12 cellular contexts compared by ENCODE assay signal in the genomic region with DNA sequence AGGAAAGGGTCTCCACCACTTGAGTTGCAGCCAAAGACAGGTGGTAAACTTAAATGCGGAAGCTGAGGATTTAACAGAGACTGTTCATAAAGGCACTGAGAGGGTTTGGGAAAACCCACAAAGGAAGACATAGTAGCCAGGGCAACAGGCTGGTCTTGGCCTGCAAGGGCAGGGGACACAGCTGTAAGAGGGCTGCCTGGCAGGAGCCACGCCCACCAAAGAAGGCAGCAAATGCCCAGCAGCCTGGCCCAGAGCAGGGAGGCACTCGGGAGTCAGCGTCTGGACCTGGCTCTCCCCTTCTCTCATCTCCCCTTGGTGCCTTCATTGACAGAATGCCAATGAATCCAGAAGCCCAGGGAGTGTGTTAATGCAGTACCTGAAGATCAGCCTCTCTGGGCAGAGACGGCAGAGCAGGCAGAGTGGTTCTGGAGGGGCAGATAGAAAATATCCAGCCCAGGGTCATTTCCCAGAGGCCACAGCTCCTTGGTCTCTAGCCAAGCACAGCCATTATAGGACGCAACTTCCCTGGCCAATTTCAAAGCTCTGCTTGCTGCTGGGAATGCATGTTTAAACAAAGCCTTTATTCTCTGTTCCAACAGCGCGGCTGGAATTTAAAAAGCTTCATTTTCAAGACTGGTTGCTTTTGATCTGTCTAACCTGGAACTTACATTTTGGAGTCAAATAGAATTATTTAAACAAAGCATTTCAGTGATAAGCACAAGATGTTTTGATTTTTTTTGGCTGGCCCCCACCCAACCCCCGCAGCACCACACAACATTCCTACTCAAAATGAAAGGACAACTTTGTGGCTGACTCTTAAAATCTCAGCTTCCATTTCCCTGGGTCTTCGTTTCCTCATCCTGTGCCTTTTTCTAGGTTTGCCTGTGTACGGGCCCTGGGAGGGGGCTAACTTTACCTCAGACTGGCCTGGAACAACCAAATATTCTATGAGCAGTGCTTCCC.
A peak's percentile ranks its signal among the peaks of the same experiment; 100 is the strongest.
DNase-seq lines count a peak whose midpoint lies in the region; ATAC-seq and TF ChIP-seq lines count a peak whose summit lies in the region.
"Had no signal": no experiment of that assay in that cellular context is flagged by ENCODE, and none has a peak within 500 bp of the region (broad histone marks: within the 10 kb centered on the region; RNA-seq: fewer than 3 reads in every experiment).

No MANE protein-coding gene starts in this region.

- no peak overlapping the region for H3K4me3 ChIP-seq in GM23338
- H3K4me3 ChIP-seq in brain microvascular endothelial cell (ENCODE audit: low read depth, low read length), result no peak overlapping the region
- H3K4me3 ChIP-seq in SK-N-SH (ENCODE audit: low read depth in 2 of 2, low read length in 1 of 2), result no peak overlapping the region

- H3K9ac ChIP-seq in SK-N-SH, result no peak overlapping the region

- in situ Hi-C loops in brain microvascular endothelial cell (cut with HindIII; ENCODE audit: low pct_ligation_motif_present, low sequenced_read_pairs), result no loop called here

- H3K27ac ChIP-seq in GM23338 (ENCODE audit: low read depth) (no peak overlapping the region), brain microvascular endothelial cell (no peak overlapping the region), SK-N-SH (ENCODE audit: low read depth in 2 of 2, low read length in 1 of 2) (no peak overlapping the region; a peak in 1 of 4 replicates)

- H4K20me1 ChIP-seq in GM23338 (replicated peaks; ENCODE audit: insufficient read depth), result no peaks in the 10 kb centered on the region
- H4K20me1 ChIP-seq in SK-N-SH (ENCODE audit: insufficient read depth), result no peaks in the 10 kb centered on the region

- no peaks in the 10 kb centered on the region for H3K36me3 ChIP-seq in GM23338 (ENCODE audit: insufficient read depth)
- H3K36me3 ChIP-seq in brain microvascular endothelial cell (replicated peaks), result no peaks in the 10 kb centered on the region
- no peaks in the 10 kb centered on the region for H3K36me3 ChIP-seq in SK-N-SH (replicated peaks in 1 of 2; ENCODE audit: control insufficient read depth in 1 of 2, insufficient read depth in 2 of 2, low read length in 1 of 2)

- no TSS peak for BruUV-seq in Calu3 (replicated peaks; lab: Mats Ljungman, UMichigan)

- H3K4me1 ChIP-seq in GM23338 (ENCODE audit: insufficient read depth) (peaks cover 17% of the 10 kb centered on the region), SK-N-SH (ENCODE audit: control insufficient read depth in 1 of 2, insufficient read depth in 2 of 2, low read depth in 1 of 2, low read length in 1 of 2) (peaks cover 0 to 11% of the 10 kb centered on the region in 2 experiments; a peak in 1 of 4 replicates)

- H3K4me3 Mint-ChIP-seq in GM23338 (no peak overlapping the region), Calu3 (ENCODE audit: low read depth, unreplicated experiment) (no peak overlapping the region)
- H3K4me3 Mint-ChIP-seq: activated T-helper 17 cell treated with anti-CD3 and anti-CD28 coated beads, Interleukin-2, amount 50 U/mL, for 72 hours; CD14-positive monocyte had no signal

- peak; percentile 50 for ATAC-seq in GM23338
- peak; percentile 57 for ATAC-seq in left cardiac atrium
- ATAC-seq: activated T-helper 17 cell treated with anti-CD3 and anti-CD28 coated beads, Interleukin-2, amount 50 U/mL, for 72 hours had no signal

- H3K27me3 ChIP-seq in GM23338 (ENCODE audit: insufficient read depth) (no peaks in the 10 kb centered on the region), brain microvascular endothelial cell (replicated peaks) (no peaks in the 10 kb centered on the region), SK-N-SH (ENCODE audit: insufficient read depth) (no peaks in the 10 kb centered on the region)

- H3K4me1 Mint-ChIP-seq in GM23338, result peaks cover 36% of the 10 kb centered on the region
- no peaks in the 10 kb centered on the region for H3K4me1 Mint-ChIP-seq in Calu3 (ENCODE audit: low read depth, unreplicated experiment)

- no peak for TF ChIP-seq EP300 in SK-N-SH (IDR thresholded peaks at IDR 0.05; ENCODE audit: borderline replicate concordance in 1 of 2, low read depth in 1 of 2, low read length in 1 of 2)

- H3K36me3 Mint-ChIP-seq in GM23338 (ENCODE audit: low read depth) (no peaks in the 10 kb centered on the region; the same call in 2 of the 3 replicates), Calu3 (ENCODE audit: insufficient read depth, unreplicated experiment) (no peaks in the 10 kb centered on the region)
- H3K36me3 Mint-ChIP-seq: CD14-positive monocyte had no signal

- CTCF ChIA-PET in Calu3 (lab: Charles Lee) (no interaction called here), SK-N-SH (lab: Yijun Ruan, JAX) (interaction anchor here (0.7 to 0.9 kb wide), 2 partner anchors 13 to 51 kb away, joined by 3 to 4 read pairs; no protein-coding TSS in a partner anchor)

- no peaks in the 10 kb centered on the region for H3K9me2 ChIP-seq in GM23338 (ENCODE audit: insufficient read depth)
- no peaks in the 10 kb centered on the region for H3K9me2 ChIP-seq in SK-N-SH

- H3K4me2 ChIP-seq in GM23338 (no peak overlapping the region), SK-N-SH (no peak overlapping the region)

- peak overlapping the region; percentile 12; the same call in 1 of the 2 replicates for H3K27ac Mint-ChIP-seq in GM23338
- H3K27ac Mint-ChIP-seq in Calu3 (ENCODE audit: unreplicated experiment), result no peak overlapping the region
- H3K27ac Mint-ChIP-seq: activated T-helper 17 cell treated with anti-CD3 and anti-CD28 coated beads, Interleukin-2, amount 50 U/mL, for 72 hours had no signal

- POLR2A ChIA-PET in SK-N-SH (lab: Yijun Ruan, JAX), result no interaction called here

- H3K79me2 ChIP-seq in GM23338 (replicated peaks; ENCODE audit: insufficient read depth) (no peaks in the 10 kb centered on the region), SK-N-SH (ENCODE audit: insufficient read depth) (no peaks in the 10 kb centered on the region)

- H3K27me3 Mint-ChIP-seq in GM23338 (ENCODE audit: insufficient read depth, low read depth, poor library complexity) (peaks cover 1% of the 10 kb centered on the region), Calu3 (ENCODE audit: unreplicated experiment) (peaks cover 18% of the 10 kb centered on the region)

- TF ChIP-seq CTCF in GM23338 (conservative IDR thresholded peaks at IDR 0.05; ENCODE audit: low read depth in 2 of 2), result no peak
- no peak for TF ChIP-seq CTCF in brain microvascular endothelial cell (IDR thresholded peaks at IDR 0.05; ENCODE audit: low read depth, low read length, missing control alignments)
- no peak for TF ChIP-seq CTCF in Calu3 (IDR thresholded peaks at IDR 0.05; ENCODE audit: unreplicated experiment)
- TF ChIP-seq CTCF in SK-N-SH (IDR thresholded peaks at IDR 0.05), result no peak

- H3F3A ChIP-seq in GM23338 (replicated peaks; ENCODE audit: low read depth) (no peaks in the 10 kb centered on the region), SK-N-SH (replicated peaks; ENCODE audit: insufficient read depth) (no peaks in the 10 kb centered on the region)

- no peak for TF ChIP-seq RAD21 in SK-N-SH (IDR thresholded peaks at IDR 0.05; ENCODE audit: low read length)

- H2AFZ ChIP-seq in GM23338 (peak overlapping the region; percentile 26), SK-N-SH (ENCODE audit: low read depth) (no peak overlapping the region)

- intact Hi-C loops in left cardiac atrium (cut with DNase I) (no loop called here), Calu3 (cut with micrococcal nuclease; ENCODE audit: unreplicated experiment) (no loop called here)

- 93% methylated on average over 7 of the region's 11 CpGs for WGBS in SK-N-SH (ENCODE audit: low lambda C conversion rate)

- DNase-seq in GM23338 (ENCODE audit: low spot score), result peak; percentile 17
- DNase-seq in amniotic epithelial cell (ENCODE audit: low read depth), result peak; percentile 4
- DNase-seq in left cardiac atrium, result no peak
- peak; percentile 44 for DNase-seq in putamen (ENCODE audit: low spot score)
- no peak for DNase-seq in brain microvascular endothelial cell
- DNase-seq in stimulated activated CD4-positive, alpha-beta T cell treated with anti-CD3 and anti-CD28 coated beads, Interleukin-4, amount 100 ng/mL, for 4 hours, result no peak
- no peak for DNase-seq in Calu3
- no peak for DNase-seq in SK-N-SH
- DNase-seq: dermis blood vessel endothelial cell, NCI-H1930 had no signal

- H3K9me3 ChIP-seq in SK-N-SH, result no peaks in the 10 kb centered on the region

- no peaks in the 10 kb centered on the region; the same call in 2 of the 3 replicates for H3K9me3 Mint-ChIP-seq in GM23338
- no peaks in the 10 kb centered on the region for H3K9me3 Mint-ChIP-seq in Calu3 (ENCODE audit: low read depth, unreplicated experiment)
- H3K9me3 Mint-ChIP-seq: activated T-helper 17 cell treated with anti-CD3 and anti-CD28 coated beads, Interleukin-2, amount 50 U/mL, for 72 hours; CD14-positive monocyte had no signal

TF ChIP-seq in GM23338, 12 proteins besides CTCF, POLR2A, EP300 and RAD21:
- TF ChIP-seq EZH2phosphoT487 (IDR thresholded peaks at IDR 0.05; ENCODE audit: unreplicated experiment), result no peak
- no peak for TF ChIP-seq ZNF331 (CRISPR knock-in tag; IDR thresholded peaks at IDR 0.05; ENCODE audit: low read depth)

TF ChIP-seq in SK-N-SH, 30 proteins besides CTCF, POLR2A, EP300 and RAD21 (continues in another document):
- TF ChIP-seq EZH2phosphoT487 (IDR thresholded peaks at IDR 0.05; ENCODE audit: borderline replicate concordance, low read depth) (no peak), IRF3 (IDR thresholded peaks at IDR 0.05; ENCODE audit: low read depth, low read length) (no peak)
- TF ChIP-seq, protein P1, sequence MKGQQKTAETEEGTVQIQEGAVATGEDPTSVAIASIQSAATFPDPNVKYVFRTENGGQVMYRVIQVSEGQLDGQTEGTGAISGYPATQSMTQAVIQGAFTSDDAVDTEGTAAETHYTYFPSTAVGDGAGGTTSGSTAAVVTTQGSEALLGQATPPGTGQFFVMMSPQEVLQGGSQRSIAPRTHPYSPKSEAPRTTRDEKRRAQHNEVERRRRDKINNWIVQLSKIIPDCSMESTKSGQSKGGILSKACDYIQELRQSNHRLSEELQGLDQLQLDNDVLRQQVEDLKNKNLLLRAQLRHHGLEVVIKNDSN (IDR thresholded peaks at IDR 0.05; ENCODE audit: borderline replicate concordance, low read depth), result no peak

Comparison
In these comparisons a context has a peak if more than half of its experiments do, and no peak if none do; other contexts are left out.
1. DNase-seq: peak in GM23338 (single experiment), amniotic epithelial cell (single experiment) and putamen (single experiment); none in left cardiac atrium (single experiment), brain microvascular endothelial cell (single experiment), stimulated activated CD4-positive, alpha-beta T cell treated with anti-CD3 and anti-CD28 coated beads, Interleukin-4, amount 100 ng/mL, for 4 hours (0 of 2), Calu3 (single experiment) and SK-N-SH (single experiment).